12 cellular contexts compared by ENCODE assay signal in the genomic region with DNA sequence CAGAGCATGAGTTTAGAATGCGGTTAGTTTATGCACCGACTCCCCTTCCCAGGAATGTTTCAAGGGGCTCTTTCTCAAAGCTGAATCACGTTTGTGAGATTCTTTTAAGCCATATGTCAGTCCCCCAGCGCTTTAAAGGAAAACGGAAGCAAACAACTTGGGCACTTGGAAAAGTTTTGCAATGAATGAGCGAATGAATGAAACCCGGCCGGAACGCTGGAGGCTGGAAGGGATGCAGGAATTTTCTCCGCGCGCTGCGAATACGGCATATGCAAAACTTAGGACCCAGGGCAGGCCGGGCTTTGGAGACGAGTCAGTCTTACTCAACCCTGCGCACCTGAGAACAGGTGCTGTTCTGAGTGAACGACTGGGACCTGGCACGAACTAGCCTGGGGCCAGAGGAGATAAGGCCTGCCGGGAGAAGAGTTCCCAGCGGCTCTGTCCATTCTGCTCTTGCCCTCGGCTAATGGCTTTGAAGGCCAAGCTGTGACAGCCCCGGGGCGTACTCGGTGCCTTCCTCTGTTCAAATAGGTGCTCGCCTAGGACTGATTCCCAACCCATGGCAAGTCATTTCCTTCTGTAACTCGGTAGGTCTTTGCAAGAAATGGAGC. TPM values are rescaled to one million over a fixed set of nuclear protein-coding genes. Genes with fewer than 3 reads are reported as not detected.
DNase-seq lines count a peak whose midpoint lies in the region; ATAC-seq and TF ChIP-seq lines count a peak whose summit lies in the region.
"Had no signal": no experiment of that assay in that cellular context is flagged by ENCODE, and none has a peak within 500 bp of the region (broad histone marks: within the 10 kb centered on the region; RNA-seq: fewer than 3 reads in every experiment).

No MANE protein-coding gene starts in this region.

- ATAC-seq in right cardiac atrium (peak in 1 of 2 donors; percentile 18), GM21576 (IDR thresholded peaks at IDR 0.05; ENCODE audit: unreplicated experiment) (no peak), HG03095 (IDR thresholded peaks at IDR 0.05; ENCODE audit: unreplicated experiment) (no peak)

- CTCF ChIA-PET in AG04450 (lab: Charles Lee), result no interaction called here

- H3K27ac ChIP-seq in AG04450 (ENCODE audit: low read depth, low read length) (no peak overlapping the region), right cardiac atrium (ENCODE audit: low read length) (no peak overlapping the region)
- H3K27ac ChIP-seq: BLaER1 had no signal

- POLR2A ChIA-PET in AG04450 (lab: Yijun Ruan, JAX), result no interaction called here

- peak overlapping the region; percentile 61 for H3K27ac Mint-ChIP-seq in osteocyte (ENCODE audit: unreplicated experiment)
- H3K27ac Mint-ChIP-seq: memory B cell had no signal

- peak overlapping the region; percentile 76 for H3K4me3 Mint-ChIP-seq in osteocyte (ENCODE audit: unreplicated experiment)
- H3K4me3 Mint-ChIP-seq: memory B cell had no signal

- H3K4me3 ChIP-seq in AG04450 (ENCODE audit: low read depth, low read length) (peak overlapping the region; percentile 51), right cardiac atrium (ENCODE audit: low read length) (peak overlapping the region; percentile 26)
- H3K4me3 ChIP-seq: BLaER1 had no signal

- no peaks in the 10 kb centered on the region for H3K9me3 ChIP-seq in AG04450 (ENCODE audit: control insufficient read depth, insufficient read depth, low read length)
- no peaks in the 10 kb centered on the region for H3K9me3 ChIP-seq in right cardiac atrium (ENCODE audit: control insufficient read depth, low read length)

- H3K9me3 Mint-ChIP-seq in osteocyte (ENCODE audit: unreplicated experiment), result no peaks in the 10 kb centered on the region
- H3K9me3 Mint-ChIP-seq: memory B cell had no signal

- 4% methylated on average over 27 of the region's 27 CpGs for WGBS in right cardiac atrium

- no peaks in the 10 kb centered on the region for H3K4me1 ChIP-seq in right cardiac atrium (ENCODE audit: control insufficient read depth, insufficient read depth, low read length)
- H3K4me1 ChIP-seq: BLaER1 had no signal

- H3K27me3 Mint-ChIP-seq in osteocyte (ENCODE audit: unreplicated experiment), result no peaks in the 10 kb centered on the region

- H3K27me3 ChIP-seq in AG04450 (ENCODE audit: control insufficient read depth, insufficient read depth, low read length) (no peaks in the 10 kb centered on the region), right cardiac atrium (ENCODE audit: control insufficient read depth, insufficient read depth) (no peaks in the 10 kb centered on the region)

- TF ChIP-seq CTCF in AG04450 (IDR thresholded peaks at IDR 0.05; ENCODE audit: low read depth, low read length) (no peak), osteocyte (IDR thresholded peaks at IDR 0.05) (no peak)

- intact Hi-C loops in right cardiac atrium (cut with DNase I), result no loop called here

- DNase-seq in AG04450 (ENCODE audit: low read depth, low spot score), result peak; percentile 4
- DNase-seq in amniotic epithelial cell (ENCODE audit: low read depth), result peak; percentile 67
- peak in 2 of 3 donors; percentile 32 to 33 for DNase-seq in right cardiac atrium
- DNase-seq in osteocyte (ENCODE audit: extremely low spot score, unreplicated experiment), result no peak
- no peak for DNase-seq in stimulated activated CD4-positive, alpha-beta T cell treated with anti-CD3 and anti-CD28 coated beads, Interleukin-12 subunit alpha, Interleukin-12 subunit beta, amount 100 ng/mL, for 4 hours
- no peak for DNase-seq in activated CD4-positive, CD25-positive, alpha-beta regulatory T cell (lab: John Stamatoyannopoulos, UW)
- DNase-seq: activated CD8-positive, alpha-beta memory T cell treated with anti-CD3 and anti-CD28 coated beads, Interleukin-2, amount 50 U/mL, for 48 hours; NCI-H1092 treated with DMSO at 0.1 percent for 48 hours had no signal

- H3K36me3 Mint-ChIP-seq in osteocyte (ENCODE audit: unreplicated experiment), result no peaks in the 10 kb centered on the region
- H3K36me3 Mint-ChIP-seq: memory B cell had no signal

- H3K4me1 Mint-ChIP-seq in osteocyte (ENCODE audit: unreplicated experiment), result peaks cover 14% of the 10 kb centered on the region
- H3K4me1 Mint-ChIP-seq: memory B cell had no signal

RNA-seq across cellular contexts. Expression of a gene that starts 0.8 kb away (rescaled TPM):
- polyA plus RNA-seq in AG04450 (2011; rRNA removed) (2.2 and 2.8 TPM in 2 replicates), right cardiac atrium (0.14 TPM)
- 4.4 and 4.8 TPM in 2 replicates for polyA minus RNA-seq in AG04450 (2011; rRNA and poly(A)+ RNA removed)
- total RNA-seq in right cardiac atrium (under 1 TPM; 0.29 to 0.91 (median 0.67) TPM), osteocyte (5.5 and 5.6 TPM in 2 replicates)

Comparison
In these comparisons a context has a peak if more than half of its experiments do, and no peak if none do; other contexts are left out.
1. DNase-seq: peak in AG04450 (single experiment), amniotic epithelial cell (single experiment) and right cardiac atrium (2 of 3); none in osteocyte (single experiment), stimulated activated CD4-positive, alpha-beta T cell treated with anti-CD3 and anti-CD28 coated beads, Interleukin-12 subunit alpha, Interleukin-12 subunit beta, amount 100 ng/mL, for 4 hours (single experiment) and activated CD4-positive, CD25-positive, alpha-beta regulatory T cell (0 of 4).